ENCODE assay signal across 8 cellular contexts in the genomic region with DNA sequence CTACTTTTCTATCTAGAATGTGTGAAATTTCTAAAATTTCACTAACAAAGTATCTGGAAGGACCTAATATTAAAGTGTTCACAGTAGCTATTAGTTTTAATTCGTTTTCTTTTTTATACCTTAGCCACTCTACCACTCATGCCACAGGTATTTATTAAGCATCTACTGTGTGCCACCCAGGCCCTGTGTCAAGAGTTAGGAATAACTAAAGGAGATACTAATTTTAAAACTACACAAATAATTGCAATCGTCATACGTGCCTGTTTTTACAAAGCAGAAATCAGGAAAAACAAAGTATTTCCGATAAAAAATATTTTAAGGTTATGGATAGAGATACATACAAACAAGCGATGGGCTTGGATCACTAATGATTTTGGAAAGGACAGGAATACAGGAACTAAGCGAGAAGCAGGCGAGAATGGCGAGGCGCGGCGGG. TPM values are rescaled to one million over a fixed set of nuclear protein-coding genes. Genes with fewer than 3 reads are reported as not detected.
DNase-seq lines count a peak whose midpoint lies in the region; ATAC-seq, FAIRE-seq and TF ChIP-seq lines count a peak whose summit lies in the region.

No MANE protein-coding gene starts in this region.

- no peak for ATAC-seq in activated naive CD8-positive, alpha-beta T cell treated with anti-CD3 and anti-CD28 coated beads, Interleukin-2, amount 10 ng/mL, durations not matched to agents 7 days and 5 days (ENCODE audit: low read depth)

- peaks cover 7% of the 10 kb centered on the region for H3K36me3 Mint-ChIP-seq in T-helper 1 cell treated with Interleukin-12 subunit alpha and Interleukin-12 subunit beta and Interleukin-4 antibody, amounts not matched to agents 30 μg/mL and 1 μg/mL, for 36 hours (ENCODE audit: low read depth)
- peaks cover 9% of the 10 kb centered on the region for H3K36me3 Mint-ChIP-seq in activated naive CD8-positive, alpha-beta T cell treated with anti-CD3 and anti-CD28 coated beads, Interleukin-2, amount 10 ng/mL, durations not matched to agents 7 days and 5 days

- H3K4me2 ChIP-seq in keratinocyte (ENCODE audit: control insufficient read depth, extremely low read depth, insufficient read depth, low read depth, low read length), result peak overlapping the region; percentile 61

- H3K9me1 ChIP-seq in keratinocyte (ENCODE audit: control insufficient read depth, extremely low read depth, insufficient read depth, low read length), result peaks cover 2% of the 10 kb centered on the region

- POLR2A ChIA-PET in activated naive CD8-positive, alpha-beta T cell treated with anti-CD3 and anti-CD28 coated beads, Interleukin-2, amount 10 ng/mL, durations not matched to agents 7 days and 5 days (lab: Charles Lee), result interaction anchor here (0.6 to 2.7 kb wide), 12 partner anchors 9 to 93 kb away, joined by 3 to 38 read pairs (median 6); a partner anchor contains a TSS

- H3K36me3 ChIP-seq in keratinocyte (ENCODE audit: control insufficient read depth in 2 of 2, extremely low read depth in 1 of 2, insufficient read depth in 2 of 2, low read length in 2 of 2) (peaks cover 0 to 4% of the 10 kb centered on the region in 2 experiments), stomach smooth muscle (ENCODE audit: control insufficient read depth in 2 of 2, insufficient read depth in 2 of 2, low read length in 2 of 2) (no peaks in the 10 kb centered on the region)

- no peaks in the 10 kb centered on the region for H3K9me3 ChIP-seq in keratinocyte (ENCODE audit: control insufficient read depth, low read depth, low read length)
- no peaks in the 10 kb centered on the region for H3K9me3 ChIP-seq in stomach smooth muscle (ENCODE audit: control insufficient read depth in 2 of 2, low read length in 2 of 2)

- no peaks in the 10 kb centered on the region for H3K9me3 Mint-ChIP-seq in T-helper 1 cell treated with Interleukin-12 subunit alpha and Interleukin-12 subunit beta and Interleukin-4 antibody, amounts not matched to agents 30 μg/mL and 1 μg/mL, for 36 hours
- H3K9me3 Mint-ChIP-seq in activated naive CD8-positive, alpha-beta T cell treated with anti-CD3 and anti-CD28 coated beads, Interleukin-2, amount 10 ng/mL, durations not matched to agents 7 days and 5 days, result peaks cover 4% of the 10 kb centered on the region

- H3K27ac ChIP-seq in keratinocyte (ENCODE audit: control insufficient read depth, insufficient read depth, low read length) (peak overlapping the region; percentile 73), stomach smooth muscle (ENCODE audit: low read length) (peak overlapping the region; percentile 68)

- DNase-seq in T-helper 1 cell, result no peak
- DNase-seq in activated naive CD8-positive, alpha-beta T cell treated with anti-CD3 and anti-CD28 coated beads, Interleukin-2, amount 10 ng/mL, durations not matched to agents 7 days and 5 days, result no peak
- DNase-seq in keratinocyte (ENCODE audit: low read depth, low spot score), result no peak
- no peak for DNase-seq in stimulated activated naive CD4-positive, alpha-beta T cell treated with Interleukin-2 at 50 U/mL for 16 hours (lab: John Stamatoyannopoulos, UW)
- no peak for DNase-seq in NCI-H128 (lab: John Stamatoyannopoulos, UW; ENCODE audit: unreplicated experiment)
- DNase-seq in DMS53 treated with DMSO at 0.1 percent for 48 hours (lab: John Stamatoyannopoulos, UW; ENCODE audit: unreplicated experiment), result no peak

- H3K4me1 Mint-ChIP-seq in T-helper 1 cell treated with Interleukin-12 subunit alpha and Interleukin-12 subunit beta and Interleukin-4 antibody, amounts not matched to agents 30 μg/mL and 1 μg/mL, for 36 hours (ENCODE audit: low read depth), result peaks cover 18% of the 10 kb centered on the region
- H3K4me1 Mint-ChIP-seq in activated naive CD8-positive, alpha-beta T cell treated with anti-CD3 and anti-CD28 coated beads, Interleukin-2, amount 10 ng/mL, durations not matched to agents 7 days and 5 days, result peaks cover 29% of the 10 kb centered on the region

- dilution Hi-C loops in keratinocyte (cut with MboI; ENCODE audit: extremely low pct_ligation_motif_present, low sequenced_read_pairs), result no loop called here

- no peak for TF ChIP-seq CTCF in keratinocyte (optimal IDR thresholded peaks at IDR 0.05 in 1 of 3, IDR thresholded peaks at IDR 0.05 in 1 of 3, conservative IDR thresholded peaks at IDR 0.05 in 1 of 3; ENCODE audit: extremely low read depth in 1 of 3, insufficient read depth in 2 of 3, low read length in 3 of 3)

- no peaks in the 10 kb centered on the region for H4K20me1 ChIP-seq in keratinocyte (ENCODE audit: control insufficient read depth, extremely low read depth, insufficient read depth, low read length)

- H3K4me1 ChIP-seq in keratinocyte (ENCODE audit: control insufficient read depth, extremely low read depth, insufficient read depth, low read length), result peaks cover 34% of the 10 kb centered on the region
- peaks cover 20% of the 10 kb centered on the region for H3K4me1 ChIP-seq in stomach smooth muscle (ENCODE audit: control insufficient read depth, insufficient read depth, low read length)

- H2AFZ ChIP-seq in keratinocyte (ENCODE audit: control insufficient read depth, low read length), result peak overlapping the region; percentile 78

- H3K79me2 ChIP-seq in keratinocyte (ENCODE audit: control insufficient read depth, insufficient read depth, low read length), result peaks cover 40% of the 10 kb centered on the region

- H3K4me3 Mint-ChIP-seq in T-helper 1 cell treated with Interleukin-12 subunit alpha and Interleukin-12 subunit beta and Interleukin-4 antibody, amounts not matched to agents 30 μg/mL and 1 μg/mL, for 36 hours, result peak overlapping the region; percentile 91
- H3K4me3 Mint-ChIP-seq in activated naive CD8-positive, alpha-beta T cell treated with anti-CD3 and anti-CD28 coated beads, Interleukin-2, amount 10 ng/mL, durations not matched to agents 7 days and 5 days, result peak overlapping the region; percentile 98

- H3K27me3 Mint-ChIP-seq in T-helper 1 cell treated with Interleukin-12 subunit alpha and Interleukin-12 subunit beta and Interleukin-4 antibody, amounts not matched to agents 30 μg/mL and 1 μg/mL, for 36 hours (ENCODE audit: low read depth), result no peaks in the 10 kb centered on the region
- H3K27me3 Mint-ChIP-seq in activated naive CD8-positive, alpha-beta T cell treated with anti-CD3 and anti-CD28 coated beads, Interleukin-2, amount 10 ng/mL, durations not matched to agents 7 days and 5 days, result no peaks in the 10 kb centered on the region

- FAIRE-seq in keratinocyte (lab: Jason Lieb, UNC), result no peak

- H3K27me3 ChIP-seq in keratinocyte (ENCODE audit: control insufficient read depth, extremely low read depth, insufficient read depth, low read length) (no peaks in the 10 kb centered on the region), stomach smooth muscle (ENCODE audit: control insufficient read depth in 1 of 2, insufficient read depth in 2 of 2, low read length in 2 of 2) (no peaks in the 10 kb centered on the region)

- H3K4me3 ChIP-seq in keratinocyte (ENCODE audit: control insufficient read depth in 2 of 3, extremely low read depth in 1 of 3, insufficient read depth in 2 of 3, low read depth in 1 of 3, low read length in 3 of 3) (peak overlapping the region in 2 of 3 experiments; percentile 23 to 79), stomach smooth muscle (ENCODE audit: low read length in 2 of 2) (peak overlapping the region; percentile 69 to 88)

- H3K9ac ChIP-seq in keratinocyte (ENCODE audit: control insufficient read depth, extremely low read depth, insufficient read depth, low read length) (peak overlapping the region; percentile 85), stomach smooth muscle (ENCODE audit: low read length in 2 of 2) (peak overlapping the region; percentile 30 to 72)

- peak overlapping the region; percentile 72 for H3K27ac Mint-ChIP-seq in T-helper 1 cell treated with Interleukin-12 subunit alpha and Interleukin-12 subunit beta and Interleukin-4 antibody, amounts not matched to agents 30 μg/mL and 1 μg/mL, for 36 hours
- H3K27ac Mint-ChIP-seq in activated naive CD8-positive, alpha-beta T cell treated with anti-CD3 and anti-CD28 coated beads, Interleukin-2, amount 10 ng/mL, durations not matched to agents 7 days and 5 days, result peak overlapping the region; percentile 82

RNA-seq across cellular contexts. Expression of a gene that starts 0.5 kb away (rescaled TPM):
- total RNA-seq in activated naive CD8-positive, alpha-beta T cell treated with anti-CD3 and anti-CD28 coated beads, Interleukin-2, amount 10 ng/mL, durations not matched to agents 7 days and 5 days, result 10 to 100 TPM; 25.7 to 26.1 TPM
- polyA plus RNA-seq in keratinocyte, result 6.5 to 13.0 TPM (median 7.3 TPM) in 3 replicates
- 1.6 TPM for polyA plus RNA-seq in keratinocyte (2011; ENCODE audit: low read depth)
- polyA plus RNA-seq in keratinocyte (2011; cell fraction: cytosol; rRNA removed), result 4.3 and 5.6 TPM in 2 replicates
- polyA plus RNA-seq in keratinocyte (2011; cell fraction: nucleus; rRNA removed), result 23.8 and 32.8 TPM in 2 replicates
- polyA plus RNA-seq in keratinocyte (2012; ENCODE audit: low replicate concordance), result 2.5 and 10.5 TPM in 2 replicates
- 27.6 to 53.1 TPM (median 28.7 TPM) in 3 replicates for polyA minus RNA-seq in keratinocyte
- polyA minus RNA-seq in keratinocyte (2011; cell fraction: cytosol; rRNA and poly(A)+ RNA removed), result 17.3 TPM
- 9.8 and 17.9 TPM in 2 replicates for polyA minus RNA-seq in keratinocyte (2011; cell fraction: nucleus; rRNA and poly(A)+ RNA removed)

RNA-seq across cellular contexts. Expression of a gene that starts 43.3 kb away (rescaled TPM):
- under 1 TPM; 0.23 to 0.44 TPM for total RNA-seq in activated naive CD8-positive, alpha-beta T cell treated with anti-CD3 and anti-CD28 coated beads, Interleukin-2, amount 10 ng/mL, durations not matched to agents 7 days and 5 days
- not detected in 3 replicates for polyA plus RNA-seq in keratinocyte
- not detected for polyA plus RNA-seq in keratinocyte (2011; ENCODE audit: low read depth)
- not detected in 2 replicates for polyA plus RNA-seq in keratinocyte (2011; cell fraction: cytosol; rRNA removed)
- not detected in 2 replicates for polyA plus RNA-seq in keratinocyte (2011; cell fraction: nucleus; rRNA removed)
- polyA plus RNA-seq in keratinocyte (2012; ENCODE audit: low replicate concordance), result not detected in 2 replicates
- 0.33 TPM in 1 of 3 replicates, not detected in the others for polyA minus RNA-seq in keratinocyte
- polyA minus RNA-seq in keratinocyte (2011; cell fraction: cytosol; rRNA and poly(A)+ RNA removed), result not detected
- polyA minus RNA-seq in keratinocyte (2011; cell fraction: nucleus; rRNA and poly(A)+ RNA removed), result not detected in 2 replicates
